8 cellular contexts compared by ENCODE assay signal in the genomic region with DNA sequence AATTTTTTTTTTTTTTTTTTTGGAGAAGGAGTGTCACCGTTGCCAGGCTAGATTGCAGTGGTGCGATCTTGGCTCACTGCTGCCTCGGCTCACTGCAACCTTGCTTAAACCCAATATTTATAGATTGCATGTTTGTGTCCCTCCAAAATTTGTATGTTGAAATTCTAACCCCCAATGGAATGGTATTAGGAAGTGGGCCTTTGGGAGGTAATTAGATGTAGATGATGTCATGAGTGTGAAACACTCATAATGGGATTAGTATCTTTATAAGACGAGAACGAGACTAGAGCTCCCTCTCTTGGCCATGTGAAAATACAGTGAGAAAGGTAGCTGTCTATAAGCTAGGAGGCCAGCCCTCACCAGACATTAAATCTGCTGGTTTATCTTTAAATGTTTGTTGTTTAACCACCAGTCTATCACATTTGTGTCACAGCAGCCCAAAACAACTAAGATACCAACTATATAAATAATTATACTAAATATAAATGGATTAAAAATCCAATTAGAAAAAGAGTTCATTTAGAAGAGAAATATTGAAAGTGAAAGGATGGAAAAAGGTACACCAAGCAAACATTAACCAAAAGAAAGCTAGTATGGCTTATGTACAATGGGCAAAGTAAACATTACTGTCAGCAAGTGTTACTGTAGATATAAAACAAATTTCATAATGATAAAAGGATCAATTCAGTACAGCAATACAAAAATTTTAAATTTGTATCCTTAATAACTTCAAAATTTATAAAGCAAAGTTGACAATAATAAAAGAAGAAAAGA. TPM values are rescaled to one million over a fixed set of nuclear protein-coding genes. Genes with fewer than 3 reads are reported as not detected.
DNase-seq lines count a peak whose midpoint lies in the region; ATAC-seq, FAIRE-seq and TF ChIP-seq lines count a peak whose summit lies in the region.

No MANE protein-coding gene starts in this region.

- H3K9me3 ChIP-seq in ascending aorta = peaks cover 4 to 43% of the 10 kb centered on the region in 2 donors

- peak; percentile 73 for DNase-seq in A172 (ENCODE audit: low spot score)
- DNase-seq in GM12891 (ENCODE audit: insufficient read length, low spot score) = no peak
- DNase-seq in MV-4-11 (lab: John Stamatoyannopoulos, UW) = peak; percentile 67
- DNase-seq in bronchial epithelial cell (ENCODE audit: low read depth) = peak; percentile 58
- no peak for DNase-seq in ascending aorta (ENCODE audit: low spot score in 2 of 2)
- no peak for DNase-seq in NCI-H128 (lab: John Stamatoyannopoulos, UW; ENCODE audit: unreplicated experiment)
- DNase-seq in AG08395 (ENCODE audit: low spot score) = no peak

- H3K36me3 ChIP-seq in bronchial epithelial cell (ENCODE audit: control insufficient read depth, insufficient read depth, low read length) (no peaks in the 10 kb centered on the region), ascending aorta (peaks cover 0 to 8% of the 10 kb centered on the region in 2 donors)

- TF ChIP-seq CTCF in bronchial epithelial cell (IDR thresholded peaks at IDR 0.05; ENCODE audit: insufficient read depth, low read length, severe bottlenecking) (peak; percentile 40), ascending aorta (IDR thresholded peaks at IDR 0.05) (no peak)

- H3K4me1 ChIP-seq in ascending aorta = no peaks in the 10 kb centered on the region

- no peak overlapping the region for H3K27ac ChIP-seq in ascending aorta

- intact Hi-C loops in ascending aorta (cut with DNase I) = no loop called here

- FAIRE-seq in GM12891 (lab: Jason Lieb, UNC) (peak; percentile 80), bronchial epithelial cell (lab: Jason Lieb, UNC) (no peak)

- peak; percentile 98 for ATAC-seq in HG02571 (IDR thresholded peaks at IDR 0.05; ENCODE audit: unreplicated experiment)

- no peak overlapping the region for H3K4me3 ChIP-seq in bronchial epithelial cell (ENCODE audit: low read depth, low read length)
- no peak overlapping the region for H3K4me3 ChIP-seq in ascending aorta

- H3K27me3 ChIP-seq in bronchial epithelial cell (ENCODE audit: control insufficient read depth, insufficient read depth, low read length) (no peaks in the 10 kb centered on the region), ascending aorta (no peaks in the 10 kb centered on the region)

- TF ChIP-seq POLR2A in GM12891 (IDR thresholded peaks at IDR 0.05; ENCODE audit: low read depth, low read length) = no peak

TF ChIP-seq in GM12891, 5 proteins besides CTCF, POLR2A, EP300 and RAD21:
- TF ChIP-seq TAF1 (IDR thresholded peaks at IDR 0.05; ENCODE audit: low read depth, low read length) (no peak), SPI1 (IDR thresholded peaks at IDR 0.05; ENCODE audit: low read depth, low read length) (no peak; the same call in 1 of the 2 replicates), POLR2AphosphoS5 (IDR thresholded peaks at IDR 0.05; ENCODE audit: low read depth, low read length) (no peak), POU2F2 (IDR thresholded peaks at IDR 0.05; ENCODE audit: low read depth, low read length) (no peak), PAX5 (IDR thresholded peaks at IDR 0.05; ENCODE audit: insufficient read depth, low read length, severe bottlenecking) (no peak)

RNA-seq across cellular contexts. Expression of gene TCAF1, which starts 9.3 kb away (rescaled TPM):
- total RNA-seq in A172 (2014; rRNA removed; shearing (Covaris generic)) = 53.5 and 63.2 TPM in 2 replicates
- polyA plus RNA-seq in GM12891 (2012; ENCODE audit: low read depth, missing spikeins) = 4.4 TPM
- total RNA-seq in bronchial epithelial cell = 12.3 and 17.6 TPM in 2 replicates
- total RNA-seq in ascending aorta = 30.9 TPM

RNA-seq across cellular contexts. Expression of gene OR2F2, which starts 42.3 kb away (rescaled TPM):
- not detected in 2 replicates for total RNA-seq in A172 (2014; rRNA removed; shearing (Covaris generic))
- polyA plus RNA-seq in GM12891 (2012; ENCODE audit: low read depth, missing spikeins) = not detected
- total RNA-seq in bronchial epithelial cell (not detected in 2 replicates), ascending aorta (not detected)

Comparison
In these comparisons a context has a peak if more than half of its experiments do, and no peak if none do; other contexts are left out.
1. DNase-seq: peak in A172 (single experiment), MV-4-11 (single experiment) and bronchial epithelial cell (single experiment); none in GM12891 (single experiment), ascending aorta (0 of 2), NCI-H128 (single experiment) and AG08395 (single experiment).